In the genomic region with DNA sequence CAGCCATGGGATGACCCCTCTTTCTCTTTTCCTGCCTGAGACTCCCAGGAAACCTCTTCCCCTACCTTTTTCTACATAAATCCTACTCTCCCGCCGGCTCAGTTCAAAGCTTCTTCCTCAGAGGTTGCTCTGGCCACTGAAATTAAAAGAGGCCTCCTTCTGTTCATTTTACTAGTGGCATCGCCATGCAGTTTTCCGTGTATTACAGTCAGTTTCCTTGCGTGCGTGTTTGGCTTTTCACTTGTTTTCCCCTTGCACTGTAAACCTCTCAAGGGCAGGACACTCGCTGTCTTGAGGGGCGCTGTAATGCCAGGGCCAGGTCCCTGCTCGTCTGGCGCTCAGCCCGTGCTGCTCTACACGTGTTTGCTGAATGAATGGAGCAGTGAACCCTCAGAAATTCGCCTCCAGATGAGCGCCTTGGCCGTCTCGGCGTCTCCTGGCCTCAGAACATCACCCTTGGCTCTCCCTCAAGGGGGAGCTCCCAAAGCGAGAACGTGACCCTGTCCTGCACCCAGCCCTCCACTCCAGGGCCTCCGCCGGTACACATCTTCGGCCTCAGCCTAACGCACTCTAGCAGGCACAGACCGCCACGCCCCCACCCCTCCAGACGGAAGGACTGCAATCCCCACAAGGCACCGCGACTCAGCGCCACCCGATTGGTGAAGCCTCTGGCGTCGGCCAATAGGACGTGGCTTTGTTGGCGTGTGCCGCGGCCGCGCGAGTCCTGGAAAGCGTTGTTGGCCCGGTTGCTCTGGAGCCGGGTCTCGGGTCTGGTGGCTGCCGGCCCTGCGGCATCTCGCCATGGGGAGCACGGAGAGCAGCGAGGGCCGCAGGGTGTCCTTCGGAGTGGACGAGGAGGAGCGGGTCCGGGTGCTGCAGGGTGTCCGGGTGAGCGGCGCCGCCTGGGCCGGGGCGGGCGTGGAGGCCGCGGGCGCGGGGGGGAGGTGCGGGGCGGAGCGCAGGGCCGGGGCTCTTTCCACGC, we compare ENCODE assay signal across 8 cellular contexts. TPM values are rescaled to one million over a fixed set of nuclear protein-coding genes. Genes with fewer than 3 reads are reported as not detected.
DNase-seq lines count a peak whose midpoint lies in the region; ATAC-seq and FAIRE-seq lines count a peak whose summit lies in the region.

A gene with protein sequence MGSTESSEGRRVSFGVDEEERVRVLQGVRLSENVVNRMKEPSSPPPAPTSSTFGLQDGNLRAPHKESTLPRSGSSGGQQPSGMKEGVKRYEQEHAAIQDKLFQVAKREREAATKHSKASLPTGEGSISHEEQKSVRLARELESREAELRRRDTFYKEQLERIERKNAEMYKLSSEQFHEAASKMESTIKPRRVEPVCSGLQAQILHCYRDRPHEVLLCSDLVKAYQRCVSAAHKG (plus strand): TSS at position 729 of the 982 bp plus-strand sequence. CDS start 73 bp downstream, at position 802.

- H4K8ac ChIP-seq in mesenchymal stem cell (ENCODE audit: low read length): peak within 1 kb of the TSS; percentile 19

- H3K4me3 ChIP-seq in endocrine pancreas (ENCODE audit: control insufficient read depth, insufficient read depth, low read length) (peak within 1 kb of the TSS; percentile 25), mesenchymal stem cell (ENCODE audit: insufficient read depth in 1 of 2, low read depth in 1 of 2, low read length in 2 of 2) (peak within 1 kb of the TSS; percentile 88 to 94)

- WGBS in mesenchymal stem cell: 4% methylated on average over 69 of the region's 69 CpGs

- H3K4ac ChIP-seq in mesenchymal stem cell (ENCODE audit: low read depth in 1 of 2, low read length in 2 of 2): no peak within 1 kb of the TSS

- H3K27ac ChIP-seq in mesenchymal stem cell (ENCODE audit: low read length, poor library complexity, severe bottlenecking): no peak within 1 kb of the TSS

- CTCF ChIA-PET in activated CD8-positive, alpha-beta memory T cell treated with anti-CD3 and anti-CD28 coated beads, Interleukin-2, amount 10 ng/mL, durations not matched to agents 7 days and 5 days (lab: Charles Lee): interaction anchor here (0.7 to 1.7 kb wide), 8 partner anchors 24 to 871 kb away, joined by 3 to 6 read pairs (median 3); no protein-coding TSS in a partner anchor

- H3K27me3 Mint-ChIP-seq in activated CD8-positive, alpha-beta memory T cell treated with anti-CD3 and anti-CD28 coated beads, Interleukin-2, amount 10 ng/mL, durations not matched to agents 7 days and 5 days: peaks cover 35% of the 10 kb centered on the region

- peak; percentile 97 for FAIRE-seq in HTR-8/SVneo (lab: Jason Lieb, UNC)

- no peak within 1 kb of the TSS for H4K91ac ChIP-seq in mesenchymal stem cell (ENCODE audit: low read length)

- H2BK12ac ChIP-seq in mesenchymal stem cell (ENCODE audit: low read length in 2 of 2): no peak within 1 kb of the TSS

- no peak within 1 kb of the TSS for H2BK15ac ChIP-seq in mesenchymal stem cell (ENCODE audit: low read depth, poor library complexity, severe bottlenecking)

- H3K27me3 ChIP-seq in endocrine pancreas (ENCODE audit: control insufficient read depth, insufficient read depth, low read length): no peaks in the 10 kb centered on the region
- H3K27me3 ChIP-seq in mesenchymal stem cell (ENCODE audit: control insufficient read depth in 1 of 2, insufficient read depth in 1 of 2, low read length in 2 of 2): peaks cover 2 to 11% of the 10 kb centered on the region in 2 experiments

- H3K36me3 ChIP-seq in endocrine pancreas (ENCODE audit: control insufficient read depth, insufficient read depth, low read length) (no peaks in the 10 kb centered on the region), mesenchymal stem cell (ENCODE audit: control insufficient read depth in 1 of 2, insufficient read depth in 2 of 2, low read depth in 1 of 2, low read length in 2 of 2) (no peaks in the 10 kb centered on the region)

- peak within 1 kb of the TSS in 1 of 2 experiments; percentile 77 for H3K18ac ChIP-seq in mesenchymal stem cell (ENCODE audit: low read depth in 1 of 2, low read length in 2 of 2)

- H2AK5ac ChIP-seq in mesenchymal stem cell (ENCODE audit: low read length, severe bottlenecking): no peak within 1 kb of the TSS

- peaks cover 18% of the 10 kb centered on the region for H3K4me1 Mint-ChIP-seq in activated CD8-positive, alpha-beta memory T cell treated with anti-CD3 and anti-CD28 coated beads, Interleukin-2, amount 10 ng/mL, durations not matched to agents 7 days and 5 days

- peak within 1 kb of the TSS; percentile 65 for H3K9ac ChIP-seq in endocrine pancreas (ENCODE audit: control insufficient read depth, insufficient read depth, low read length)
- peak within 1 kb of the TSS; percentile 85 for H3K9ac ChIP-seq in mesenchymal stem cell (ENCODE audit: low read length)

- H3K9me3 Mint-ChIP-seq in activated CD8-positive, alpha-beta memory T cell treated with anti-CD3 and anti-CD28 coated beads, Interleukin-2, amount 10 ng/mL, durations not matched to agents 7 days and 5 days (ENCODE audit: low read depth): no peaks in the 10 kb centered on the region

- no peak within 1 kb of the TSS for H3K27ac Mint-ChIP-seq in activated CD8-positive, alpha-beta memory T cell treated with anti-CD3 and anti-CD28 coated beads, Interleukin-2, amount 10 ng/mL, durations not matched to agents 7 days and 5 days

- H3K4me3 Mint-ChIP-seq in activated CD8-positive, alpha-beta memory T cell treated with anti-CD3 and anti-CD28 coated beads, Interleukin-2, amount 10 ng/mL, durations not matched to agents 7 days and 5 days: peak within 1 kb of the TSS; percentile 89

- no peak within 1 kb of the TSS for H2BK120ac ChIP-seq in mesenchymal stem cell (ENCODE audit: low read depth, low read length)

- H3K79me1 ChIP-seq in mesenchymal stem cell (replicated peaks; ENCODE audit: low read length, poor library complexity, severe bottlenecking): peaks cover 28% of the 10 kb centered on the region

- H3K14ac ChIP-seq in mesenchymal stem cell (ENCODE audit: low read length in 2 of 2): peak within 1 kb of the TSS in 1 of 2 experiments; percentile 81

- H2AFZ ChIP-seq in mesenchymal stem cell (ENCODE audit: low read depth, low read length): peak within 1 kb of the TSS; percentile 95

- H3K23ac ChIP-seq in mesenchymal stem cell (ENCODE audit: low read length in 2 of 2): no peak within 1 kb of the TSS

- no peak within 1 kb of the TSS for H2BK5ac ChIP-seq in mesenchymal stem cell (ENCODE audit: low read depth, low read length, poor library complexity, severe bottlenecking)

- DNase-seq in COLO829 (ENCODE audit: low spot score) (peak; percentile 96), HTR-8/SVneo (ENCODE audit: insufficient read length, low spot score) (peak; percentile 97), NOMO-1 treated with dmso at 0.1 percent for 144 hours (lab: John Stamatoyannopoulos, UW; ENCODE audit: unreplicated experiment) (peak; percentile 97), mesenchymal stem cell (peak; percentile 95)
- DNase-seq in activated CD8-positive, alpha-beta memory T cell treated with anti-CD3 and anti-CD28 coated beads, Interleukin-2, amount 10 ng/mL, durations not matched to agents 7 days and 5 days: peak; percentile 94
- DNase-seq in stimulated activated CD8-positive, alpha-beta memory T cell treated with anti-CD3 and anti-CD28 coated beads, Interleukin-12 subunit alpha, Interleukin-12 subunit beta, amount 100 ng/mL, for 24 hours (ENCODE audit: extremely low read depth): peak; percentile 91

- peak; percentile 93 for ATAC-seq in GM21367 (IDR thresholded peaks at IDR 0.05; ENCODE audit: unreplicated experiment)
- ATAC-seq in activated CD8-positive, alpha-beta memory T cell treated with anti-CD3 and anti-CD28 coated beads, Interleukin-2, amount 10 ng/mL, durations not matched to agents 7 days and 5 days: peak; percentile 96

- H3K9me3 ChIP-seq in endocrine pancreas (ENCODE audit: control insufficient read depth, low read length) (no peaks in the 10 kb centered on the region), mesenchymal stem cell (ENCODE audit: control insufficient read depth, low read length) (peaks cover 5% of the 10 kb centered on the region)

- peak within 1 kb of the TSS; percentile 71 for H3K4me2 ChIP-seq in mesenchymal stem cell (ENCODE audit: low read length, poor library complexity, severe bottlenecking)

- no peaks in the 10 kb centered on the region for H3K36me3 Mint-ChIP-seq in activated CD8-positive, alpha-beta memory T cell treated with anti-CD3 and anti-CD28 coated beads, Interleukin-2, amount 10 ng/mL, durations not matched to agents 7 days and 5 days

- H3K4me1 ChIP-seq in endocrine pancreas (ENCODE audit: control insufficient read depth, insufficient read depth, low read length) (no peaks in the 10 kb centered on the region), mesenchymal stem cell (ENCODE audit: control insufficient read depth, insufficient read depth, low read depth, low read length) (peaks cover 7% of the 10 kb centered on the region)

RNA-seq across cellular contexts. Expression of the gene that starts here (rescaled TPM):
- total RNA-seq in activated CD8-positive, alpha-beta memory T cell treated with anti-CD3 and anti-CD28 coated beads, Interleukin-2, amount 10 ng/mL, durations not matched to agents 7 days and 5 days: 1 to 10 TPM; 7.7 to 9.0 TPM
- 11.8 TPM for polyA plus RNA-seq in mesenchymal stem cell (2013, experiment 1 of 2)
- 11.2 TPM for polyA plus RNA-seq in mesenchymal stem cell (2013, experiment 2 of 2)
